ENCODE assay signal across 8 cellular contexts in genomic region chr2:68251187-68251854, GRCh38. TPM values are rescaled to one million over a fixed set of nuclear protein-coding genes. Genes with fewer than 3 reads are reported as not detected.
A peak's percentile ranks its signal among the peaks of the same experiment; 100 is the strongest.
DNase-seq lines count a peak whose midpoint lies in the region; ATAC-seq lines count a peak whose summit lies in the region.

No MANE protein-coding gene starts in this region.

- no peaks in the 10 kb centered on the region for H3K9me3 Mint-ChIP-seq in CD4-positive, CD25-positive, alpha-beta regulatory T cell
- no peaks in the 10 kb centered on the region for H3K9me3 Mint-ChIP-seq in activated CD8-positive, alpha-beta T cell treated with anti-CD3 and anti-CD28 coated beads, Interleukin-2, amount 10 ng/mL, durations not matched to agents 7 days and 5 days (ENCODE audit: insufficient read depth)

- peaks cover 18 to 51% (median 37%) of the 10 kb centered on the region in 4 donors for H3K4me1 Mint-ChIP-seq in CD4-positive, CD25-positive, alpha-beta regulatory T cell
- peaks cover 35% of the 10 kb centered on the region for H3K4me1 Mint-ChIP-seq in activated CD8-positive, alpha-beta T cell treated with anti-CD3 and anti-CD28 coated beads, Interleukin-2, amount 10 ng/mL, durations not matched to agents 7 days and 5 days (ENCODE audit: low read depth)

- POLR2A ChIA-PET in activated CD8-positive, alpha-beta T cell treated with anti-CD3 and anti-CD28 coated beads, Interleukin-2, amount 10 ng/mL, durations not matched to agents 7 days and 5 days (lab: Charles Lee) = interaction anchor here (0.8 to 2.0 kb wide), 2 partner anchors 63 to 94 kb away, joined by 3 to 8 read pairs; partner anchors contain the start of gene PNO1

- peak overlapping the region; percentile 88 to 96 (median 93) for H3K4me3 Mint-ChIP-seq in CD4-positive, CD25-positive, alpha-beta regulatory T cell
- peak overlapping the region; percentile 83 for H3K4me3 Mint-ChIP-seq in activated CD8-positive, alpha-beta T cell treated with anti-CD3 and anti-CD28 coated beads, Interleukin-2, amount 10 ng/mL, durations not matched to agents 7 days and 5 days

- no peaks in the 10 kb centered on the region for H3K27me3 ChIP-seq in CD4-positive, CD25-positive, alpha-beta regulatory T cell (ENCODE audit: control insufficient read depth, insufficient read depth, low read length)

- DNase-seq in CD4-positive, CD25-positive, alpha-beta regulatory T cell = peak; percentile 67 to 92 (median 83)
- DNase-seq in NCI-H82 (lab: John Stamatoyannopoulos, UW) = peak; percentile 92
- peak; percentile 86 for DNase-seq in activated CD8-positive, alpha-beta T cell treated with anti-CD3 and anti-CD28 coated beads, Interleukin-2, amount 10 ng/mL, durations not matched to agents 7 days and 5 days
- peak; percentile 70 for DNase-seq in effector CD4-positive, alpha-beta T cell
- peak; percentile 82 to 86 for DNase-seq in lung microvascular endothelial cell (ENCODE audit: low read depth in 2 of 2)
- DNase-seq in stimulated activated CD8-positive, alpha-beta memory T cell treated with anti-CD3 and anti-CD28 coated beads, Interleukin-12 subunit alpha, Interleukin-12 subunit beta, amount 100 ng/mL, for 4 hours (ENCODE audit: low read depth) = peak; percentile 56

- ATAC-seq in CD4-positive, CD25-positive, alpha-beta regulatory T cell (ENCODE audit: low read depth in 2 of 2) = peak; percentile 63 to 65
- ATAC-seq in GM19452 (IDR thresholded peaks at IDR 0.05; ENCODE audit: unreplicated experiment) (peak; percentile 54), HG03575 (IDR thresholded peaks at IDR 0.05; ENCODE audit: extremely low read depth, insufficient number of reproducible peaks, low FRiP score, unreplicated experiment) (peak; percentile 31)
- ATAC-seq in activated CD8-positive, alpha-beta T cell treated with anti-CD3 and anti-CD28 coated beads, Interleukin-2, amount 10 ng/mL, durations not matched to agents 7 days and 5 days = peak; percentile 60

- peak overlapping the region; percentile 93 for H3K27ac ChIP-seq in CD4-positive, CD25-positive, alpha-beta regulatory T cell (ENCODE audit: insufficient read depth, low read length, poor library complexity, severe bottlenecking)

- peaks cover 69% of the 10 kb centered on the region for H3K4me1 ChIP-seq in CD4-positive, CD25-positive, alpha-beta regulatory T cell (ENCODE audit: control insufficient read depth, insufficient read depth, low read length, poor library complexity, severe bottlenecking)

- peaks cover 19% of the 10 kb centered on the region for H3K27me3 Mint-ChIP-seq in CD4-positive, CD25-positive, alpha-beta regulatory T cell
- no peaks in the 10 kb centered on the region for H3K27me3 Mint-ChIP-seq in activated CD8-positive, alpha-beta T cell treated with anti-CD3 and anti-CD28 coated beads, Interleukin-2, amount 10 ng/mL, durations not matched to agents 7 days and 5 days (ENCODE audit: low read depth)

- H3K36me3 ChIP-seq in CD4-positive, CD25-positive, alpha-beta regulatory T cell (ENCODE audit: control insufficient read depth, insufficient read depth, low read length) = no peaks in the 10 kb centered on the region

- H3K4me3 ChIP-seq in CD4-positive, CD25-positive, alpha-beta regulatory T cell (ENCODE audit: low read depth, low read length) = peak overlapping the region; percentile 98

- peak overlapping the region; percentile 95 to 99 (median 97) for H3K27ac Mint-ChIP-seq in CD4-positive, CD25-positive, alpha-beta regulatory T cell
- peak overlapping the region; percentile 93 for H3K27ac Mint-ChIP-seq in activated CD8-positive, alpha-beta T cell treated with anti-CD3 and anti-CD28 coated beads, Interleukin-2, amount 10 ng/mL, durations not matched to agents 7 days and 5 days

- CTCF ChIA-PET in activated CD8-positive, alpha-beta T cell treated with anti-CD3 and anti-CD28 coated beads, Interleukin-2, amount 10 ng/mL, durations not matched to agents 7 days and 5 days (lab: Charles Lee) = interaction anchor here (0.9 to 2.0 kb wide), 5 partner anchors 52 to 129 kb away, joined by 3 to 13 read pairs (median 3); no protein-coding TSS in a partner anchor

- no peaks in the 10 kb centered on the region for H3K9me3 ChIP-seq in CD4-positive, CD25-positive, alpha-beta regulatory T cell (ENCODE audit: control insufficient read depth in 2 of 2, low read length in 2 of 2)

- H3K36me3 Mint-ChIP-seq in CD4-positive, CD25-positive, alpha-beta regulatory T cell = no peaks in the 10 kb centered on the region
- peaks cover 23% of the 10 kb centered on the region for H3K36me3 Mint-ChIP-seq in activated CD8-positive, alpha-beta T cell treated with anti-CD3 and anti-CD28 coated beads, Interleukin-2, amount 10 ng/mL, durations not matched to agents 7 days and 5 days (ENCODE audit: low read depth)

RNA-seq across cellular contexts. Expression of gene PPP3R1, which starts 1.0 kb away (rescaled TPM):
- total RNA-seq in CD4-positive, CD25-positive, alpha-beta regulatory T cell = 68.2 TPM
- 1 to 10 TPM; 2.8 to 5.5 (median 3.9) TPM for polyA plus RNA-seq in CD4-positive, CD25-positive, alpha-beta regulatory T cell
- total RNA-seq in activated CD8-positive, alpha-beta T cell treated with anti-CD3 and anti-CD28 coated beads, Interleukin-2, amount 10 ng/mL, durations not matched to agents 7 days and 5 days = 10 to 100 TPM; 67.6 to 71.8 TPM
- 15.7 and 18.3 TPM in 2 replicates for total RNA-seq in lung microvascular endothelial cell

Comparison
In these comparisons a context has a peak if more than half of its experiments do, and no peak if none do; other contexts are left out.
1. Peak in every context shown above with its lines: DNase-seq, ATAC-seq, H3K4me3 ChIP-seq and H3K27ac ChIP-seq.